In genomic region chr3:5213574-5213966, GRCh38 we compare ENCODE assay signal across 20 cellular contexts. TPM values are rescaled to one million over a fixed set of nuclear protein-coding genes. Genes with fewer than 3 reads are reported as not detected.
DNase-seq lines count a peak whose midpoint lies in the region; ATAC-seq, FAIRE-seq and TF ChIP-seq lines count a peak whose summit lies in the region.
"Had no signal": no experiment of that assay in that cellular context is flagged by ENCODE, and none has a peak within 500 bp of the region (broad histone marks: within the 10 kb centered on the region; RNA-seq: fewer than 3 reads in every experiment).

No MANE protein-coding gene starts in this region.

- H3K4me1 ChIP-seq in MM.1S (ENCODE audit: low read length): peaks cover 75% of the 10 kb centered on the region
- H3K4me1 ChIP-seq in K562 (replicated peaks in 1 of 2; ENCODE audit: control insufficient read depth in 2 of 2, insufficient read depth in 2 of 2, low read length in 2 of 2): no peaks in the 10 kb centered on the region

- POLR2A ChIA-PET in activated CD4-positive, alpha-beta T cell treated with anti-CD3 and anti-CD28 coated beads for 36 hours (lab: Charles Lee): no interaction called here
- POLR2A ChIA-PET in activated CD4-positive, alpha-beta T cell treated with anti-CD3 and anti-CD28 coated beads, Interleukin-2, amount 10 ng/mL, durations not matched to agents 7 days and 5 days (lab: Charles Lee): no interaction called here
- POLR2A ChIA-PET in K562 (lab: Yijun Ruan, JAX): no interaction called here
- POLR2A ChIA-PET in naive thymus-derived CD8-positive, alpha-beta T cell (lab: Charles Lee): no interaction called here

- TF ChIP-seq CTCF in MM.1S (IDR thresholded peaks at IDR 0.05; ENCODE audit: low read length) (no peak), K562 (IDR thresholded peaks at IDR 0.05 in 2 of 3, conservative IDR thresholded peaks at IDR 0.05 in 1 of 3; ENCODE audit: insufficient read depth in 2 of 3, low read depth in 1 of 3, low read length in 3 of 3) (no peak)

- peaks cover 15% of the 10 kb centered on the region for H3K4me1 Mint-ChIP-seq in activated CD4-positive, alpha-beta T cell treated with anti-CD3 and anti-CD28 coated beads for 36 hours
- H3K4me1 Mint-ChIP-seq in activated CD4-positive, alpha-beta T cell treated with anti-CD3 and anti-CD28 coated beads, Interleukin-2, amount 10 ng/mL, durations not matched to agents 7 days and 5 days: peaks cover 3% of the 10 kb centered on the region
- peaks cover 0 to 11% (median 5%) of the 10 kb centered on the region in 4 donors for H3K4me1 Mint-ChIP-seq in naive thymus-derived CD8-positive, alpha-beta T cell

- H3K36me3 Mint-ChIP-seq in activated CD4-positive, alpha-beta T cell treated with anti-CD3 and anti-CD28 coated beads for 36 hours (ENCODE audit: low read depth): peaks cover 88% of the 10 kb centered on the region
- peaks cover 83% of the 10 kb centered on the region for H3K36me3 Mint-ChIP-seq in activated CD4-positive, alpha-beta T cell treated with anti-CD3 and anti-CD28 coated beads, Interleukin-2, amount 10 ng/mL, durations not matched to agents 7 days and 5 days (ENCODE audit: low read depth)
- peaks cover 22 to 93% (median 32%) of the 10 kb centered on the region in 3 donors for H3K36me3 Mint-ChIP-seq in naive thymus-derived CD8-positive, alpha-beta T cell

- H3K9me3 ChIP-seq in MM.1S (replicated peaks; ENCODE audit: insufficient read depth, low read length): no peaks in the 10 kb centered on the region
- H3K9me3 ChIP-seq in K562 (replicated peaks; ENCODE audit: control insufficient read depth, insufficient read depth, low read depth, low read length): no peaks in the 10 kb centered on the region
- H3K9me3 ChIP-seq: BLaER1 treated with 17β-estradiol and CSF1 and Interleukin-3, amounts not matched to agents 10 nM and 100 nM; lower lobe of right lung; tibial nerve had no signal

- no peaks in the 10 kb centered on the region for H3K27me3 ChIP-seq in MM.1S (replicated peaks; ENCODE audit: insufficient read depth, low read length)
- no peaks in the 10 kb centered on the region for H3K27me3 ChIP-seq in K562 (ENCODE audit: control insufficient read depth in 2 of 2, insufficient read depth in 2 of 2, low read length in 2 of 2)
- H3K27me3 ChIP-seq: BLaER1 treated with 17β-estradiol and CSF1 and Interleukin-3, amounts not matched to agents 10 nM and 100 nM; tibial nerve had no signal

- H3K27ac Mint-ChIP-seq in activated CD4-positive, alpha-beta T cell treated with anti-CD3 and anti-CD28 coated beads for 36 hours: peak overlapping the region; percentile 74
- no peak overlapping the region for H3K27ac Mint-ChIP-seq in activated CD4-positive, alpha-beta T cell treated with anti-CD3 and anti-CD28 coated beads, Interleukin-2, amount 10 ng/mL, durations not matched to agents 7 days and 5 days
- peak overlapping the region in 8 of 10 donors; percentile 1 to 86 (median 60) for H3K27ac Mint-ChIP-seq in naive thymus-derived CD8-positive, alpha-beta T cell
- H3K27ac Mint-ChIP-seq: T-helper 1 cell treated with Interleukin-12 subunit alpha and Interleukin-12 subunit beta and Interleukin-4 antibody, amounts not matched to agents 30 μg/mL and 1 μg/mL, for 36 hours had no signal

- TF ChIP-seq RAD21 in K562 (CRISPR knock-in tag; conservative IDR thresholded peaks at IDR 0.05 in 1 of 2, IDR thresholded peaks at IDR 0.05 in 1 of 2): no peak

- H3K27me3 Mint-ChIP-seq in activated CD4-positive, alpha-beta T cell treated with anti-CD3 and anti-CD28 coated beads for 36 hours: no peaks in the 10 kb centered on the region
- H3K27me3 Mint-ChIP-seq in activated CD4-positive, alpha-beta T cell treated with anti-CD3 and anti-CD28 coated beads, Interleukin-2, amount 10 ng/mL, durations not matched to agents 7 days and 5 days: no peaks in the 10 kb centered on the region
- no peaks in the 10 kb centered on the region for H3K27me3 Mint-ChIP-seq in naive thymus-derived CD8-positive, alpha-beta T cell
- H3K27me3 Mint-ChIP-seq: activated naive CD8-positive, alpha-beta T cell treated with anti-CD3 and anti-CD28 coated beads, Interleukin-2, amount 10 ng/mL, durations not matched to agents 7 days and 5 days; progenitor cell of endocrine pancreas had no signal

- no peaks in the 10 kb centered on the region for H3K9me3 Mint-ChIP-seq in activated CD4-positive, alpha-beta T cell treated with anti-CD3 and anti-CD28 coated beads for 36 hours (ENCODE audit: low read depth)
- H3K9me3 Mint-ChIP-seq in activated CD4-positive, alpha-beta T cell treated with anti-CD3 and anti-CD28 coated beads, Interleukin-2, amount 10 ng/mL, durations not matched to agents 7 days and 5 days: no peaks in the 10 kb centered on the region
- no peaks in the 10 kb centered on the region for H3K9me3 Mint-ChIP-seq in naive thymus-derived CD8-positive, alpha-beta T cell
- H3K9me3 Mint-ChIP-seq: activated naive CD8-positive, alpha-beta T cell treated with anti-CD3 and anti-CD28 coated beads, Interleukin-2, amount 10 ng/mL, durations not matched to agents 7 days and 5 days; T-helper 1 cell treated with Interleukin-12 subunit alpha and Interleukin-12 subunit beta and Interleukin-4 antibody, amounts not matched to agents 30 μg/mL and 1 μg/mL, for 36 hours had no signal

- TF ChIP-seq EP300 in K562 (IDR thresholded peaks at IDR 0.05; ENCODE audit: low read length): no peak

- peak overlapping the region; percentile 73 for H3K4me2 ChIP-seq in MM.1S (ENCODE audit: low read depth, low read length)
- H3K4me2 ChIP-seq in K562 (ENCODE audit: insufficient read depth, low read length): no peak overlapping the region

- H3K9ac ChIP-seq in MM.1S (ENCODE audit: low read length) (peak overlapping the region; percentile 76), K562 (ENCODE audit: insufficient read depth in 1 of 2, low read depth in 2 of 2, low read length in 2 of 2) (peak overlapping the region in 1 of 2 experiments; percentile 26; a peak in 1 of 4 replicates)

- H3K9me2 ChIP-seq in MM.1S (replicated peaks; ENCODE audit: insufficient read depth, low read length): no peaks in the 10 kb centered on the region

- no peak overlapping the region for H3K4me3 ChIP-seq in MM.1S (ENCODE audit: low read length)
- H3K4me3 ChIP-seq in K562: no peak overlapping the region
- H3K4me3 ChIP-seq: BLaER1 treated with 17β-estradiol and CSF1 and Interleukin-3, amounts not matched to agents 10 nM and 100 nM; lower lobe of right lung; tibial nerve had no signal

- H3F3A ChIP-seq in MM.1S (ENCODE audit: insufficient read depth, low read length): peaks cover 72% of the 10 kb centered on the region

- TF ChIP-seq POLR2A in K562 (conservative IDR thresholded peaks at IDR 0.05): no peak

- H4K20me1 ChIP-seq in MM.1S (ENCODE audit: insufficient read depth, low read length): no peaks in the 10 kb centered on the region
- H4K20me1 ChIP-seq in K562 (replicated peaks; ENCODE audit: control insufficient read depth, insufficient read depth, low read length): no peaks in the 10 kb centered on the region

- BruUV-seq in K562 (replicated peaks; lab: Mats Ljungman, UMichigan): no TSS peak

- peak overlapping the region; percentile 96 for H3K27ac ChIP-seq in MM.1S (ENCODE audit: low read length)
- no peak overlapping the region for H3K27ac ChIP-seq in K562 (ENCODE audit: extremely low read depth, low read depth, low read length)
- H3K27ac ChIP-seq: 22Rv1, lower lobe of right lung, tibial nerve had no signal

- 81% methylated on average over 7 of the region's 7 CpGs for WGBS in K562 (ENCODE audit: insufficient coverage, low coverage, missing lambda C conversion rate)

- H3K36me3 ChIP-seq in MM.1S (replicated peaks; ENCODE audit: insufficient read depth, low read length): peaks cover 43% of the 10 kb centered on the region
- peaks cover 88% of the 10 kb centered on the region for H3K36me3 ChIP-seq in K562 (ENCODE audit: control insufficient read depth, insufficient read depth, low read length)

- peak; percentile 10 for ATAC-seq in activated CD4-positive, alpha-beta T cell treated with anti-CD3 and anti-CD28 coated beads for 36 hours
- ATAC-seq in K562: no peak
- ATAC-seq in naive thymus-derived CD8-positive, alpha-beta T cell: no peak
- ATAC-seq in esophagus mucosa: no peak
- ATAC-seq: lower lobe of right lung had no signal

- in situ Hi-C loops in K562 (cut with MboI): no loop called here

- intact Hi-C loops in activated CD4-positive, alpha-beta T cell treated with anti-CD3 and anti-CD28 coated beads for 36 hours (cut with DNase I, micrococcal nuclease): no loop called here
- intact Hi-C loops in K562 (cut with micrococcal nuclease): no loop called here

- no peak for FAIRE-seq in K562 (lab: Jason Lieb, UNC)
- FAIRE-seq: HepG2 had no signal

- H3K9me1 ChIP-seq in K562 (ENCODE audit: control insufficient read depth, insufficient read depth, low read length): no peaks in the 10 kb centered on the region

- H3K4me3 Mint-ChIP-seq in activated CD4-positive, alpha-beta T cell treated with anti-CD3 and anti-CD28 coated beads for 36 hours: no peak overlapping the region
- no peak overlapping the region for H3K4me3 Mint-ChIP-seq in activated CD4-positive, alpha-beta T cell treated with anti-CD3 and anti-CD28 coated beads, Interleukin-2, amount 10 ng/mL, durations not matched to agents 7 days and 5 days
- H3K4me3 Mint-ChIP-seq in naive thymus-derived CD8-positive, alpha-beta T cell: no peak overlapping the region
- H3K4me3 Mint-ChIP-seq: activated naive CD8-positive, alpha-beta T cell treated with anti-CD3 and anti-CD28 coated beads, Interleukin-2, amount 10 ng/mL, durations not matched to agents 7 days and 5 days; T-helper 1 cell treated with Interleukin-12 subunit alpha and Interleukin-12 subunit beta and Interleukin-4 antibody, amounts not matched to agents 30 μg/mL and 1 μg/mL, for 36 hours had no signal

- DNase-seq in activated CD4-positive, alpha-beta T cell treated with anti-CD3 and anti-CD28 coated beads for 36 hours: no peak
- no peak for DNase-seq in activated CD4-positive, alpha-beta T cell treated with anti-CD3 and anti-CD28 coated beads, Interleukin-2, amount 10 ng/mL, durations not matched to agents 7 days and 5 days
- DNase-seq in MM.1S (peak; percentile 97), K562 (ENCODE audit: extremely low read depth in 1 of 4, low spot score in 3 of 4) (no peak), C1 segment of cervical spinal cord (lab: John Stamatoyannopoulos, UW) (no peak), foreskin melanocyte (no peak)
- DNase-seq in naive thymus-derived CD8-positive, alpha-beta T cell: no peak
- DNase-seq: activated naive CD8-positive, alpha-beta T cell treated with anti-CD3 and anti-CD28 coated beads, Interleukin-2, amount 10 ng/mL, durations not matched to agents 7 days and 5 days; dermis blood vessel endothelial cell; lower lobe of right lung; NCI-H187 treated with DMSO at 0.1 percent for 48 hours; NCI-H345; SIG-M5 had no signal

- H2AFZ ChIP-seq in MM.1S (ENCODE audit: low read length): no peak overlapping the region
- no peak overlapping the region for H2AFZ ChIP-seq in K562 (ENCODE audit: low read depth, low read length)

- H3K79me2 ChIP-seq in MM.1S (ENCODE audit: low read length) (peaks cover 71% of the 10 kb centered on the region), K562 (ENCODE audit: control insufficient read depth, insufficient read depth, low read length) (no peaks in the 10 kb centered on the region)

- CTCF ChIA-PET in activated CD4-positive, alpha-beta T cell treated with anti-CD3 and anti-CD28 coated beads for 36 hours (lab: Charles Lee): no interaction called here
- CTCF ChIA-PET in activated CD4-positive, alpha-beta T cell treated with anti-CD3 and anti-CD28 coated beads, Interleukin-2, amount 10 ng/mL, durations not matched to agents 7 days and 5 days (lab: Charles Lee): interaction anchor here (0.7 kb wide), 1 partner anchor 13 kb away, joined by 3 read pairs; no protein-coding TSS in a partner anchor
- CTCF ChIA-PET in K562 (lab: Yijun Ruan, JAX; ENCODE audit: low intra/inter-chr PET ratio): no interaction called here

RNA-seq across cellular contexts. Expression of gene EDEM1, which starts 26.1 kb away (rescaled TPM):
- 100 to 1,000 TPM; 105 to 175 TPM for total RNA-seq in activated CD4-positive, alpha-beta T cell treated with anti-CD3 and anti-CD28 coated beads for 36 hours
- 10 to 100 TPM; 80.1 to 94.1 TPM for total RNA-seq in activated CD4-positive, alpha-beta T cell treated with anti-CD3 and anti-CD28 coated beads, Interleukin-2, amount 10 ng/mL, durations not matched to agents 7 days and 5 days
- 59.6 and 88.6 TPM in 2 replicates for total RNA-seq in K562 (2011; cell fraction: chromatin; rRNA removed; ENCODE audit: low replicate concordance)
- 36.5 and 42.8 TPM in 2 replicates for total RNA-seq in K562 (2011; cell fraction: nucleolus; rRNA removed)
- 58.9 and 67.9 TPM in 2 replicates for total RNA-seq in K562 (2011; cell fraction: nucleoplasm; rRNA removed)
- total RNA-seq in K562 (2014; rRNA removed): 9.3 and 17.9 TPM in 2 replicates
- 16.7 and 17.4 TPM in 2 replicates for total RNA-seq in K562 (2014; rRNA removed; fragmentation: Illumina TruSeq; extraction: Trizol)
- 11.5 and 14.3 TPM in 2 replicates for total RNA-seq in K562 (2015; rRNA removed; fragmentation: Illumina TruSeq; extraction: Trizol)
- total RNA-seq in K562 (2021): 24.6 and 32.9 TPM in 2 replicates
- 36.7 and 37.6 TPM in 2 replicates for polyA plus RNA-seq in K562 (2011; rRNA removed)
- polyA plus RNA-seq in K562 (2011; cell fraction: cytosol; rRNA removed): 18.1 and 21.2 TPM in 2 replicates
- polyA plus RNA-seq in K562 (2011; cell fraction: nucleus; rRNA removed): 32.0 and 53.9 TPM in 2 replicates
- 9.6 and 20.6 TPM in 2 replicates for polyA plus RNA-seq in K562 (2012)
- 12.8 and 13.9 TPM in 2 replicates for polyA plus RNA-seq in K562 (2014; fragmentation: Illumina TruSeq; extraction: Trizol)
- polyA plus RNA-seq in K562 (2014; fragmentation: Nextera tagmentation; extraction: Ambion mirVana): 1 to 10 TPM; 6.2 to 8.8 TPM
- 15.2 and 20.7 TPM in 2 replicates for polyA plus RNA-seq in K562 (2014; rRNA removed)
- 42.0 and 44.5 TPM in 2 replicates for polyA minus RNA-seq in K562 (2011; rRNA and poly(A)+ RNA removed)
- 21.0 and 33.3 TPM in 2 replicates for polyA minus RNA-seq in K562 (2011; cell fraction: cytosol; rRNA and poly(A)+ RNA removed)
- polyA minus RNA-seq in K562 (2011; cell fraction: nucleus; rRNA and poly(A)+ RNA removed): 24.0 and 38.5 TPM in 2 replicates
- total RNA-seq in naive thymus-derived CD8-positive, alpha-beta T cell: 100 to 1,000 TPM; 108 to 109 TPM
- polyA plus RNA-seq in naive thymus-derived CD8-positive, alpha-beta T cell: 10 to 100 TPM; 25.5 to 31.0 (median 26.0) TPM
- total RNA-seq in esophagus mucosa: 37.3 TPM
